In genomic region chr4:119212251-119212963, GRCh38 we compare ENCODE assay signal across 8 cellular contexts. TPM values are rescaled to one million over a fixed set of nuclear protein-coding genes. Genes with fewer than 3 reads are reported as not detected.
DNase-seq lines count a peak whose midpoint lies in the region; ATAC-seq, FAIRE-seq and TF ChIP-seq lines count a peak whose summit lies in the region.

Gene USP53, plus strand, starts transcription at chr4:119212713. Its CDS starts 27,047 bp downstream, at chr4:119239760.

- TF ChIP-seq CTCF in AG09309 (IDR thresholded peaks at IDR 0.05; ENCODE audit: control insufficient read depth, insufficient read depth, low read depth, low read length, missing control alignments), result no peak

- H3K4me3 ChIP-seq in AG09309 (ENCODE audit: control insufficient read depth, low read depth, low read length), result peak within 1 kb of the TSS; percentile 91

- ATAC-seq in GM19043 (IDR thresholded peaks at IDR 0.05; ENCODE audit: low read depth, unreplicated experiment) (peak; percentile 86), HG03378 (IDR thresholded peaks at IDR 0.05; ENCODE audit: unreplicated experiment) (peak; percentile 78)

- peak; percentile 93 for FAIRE-seq in islet of Langerhans (lab: Jason Lieb, UNC)

- peak; percentile 87 for DNase-seq in AG09309 (ENCODE audit: low read depth)
- peak; percentile 87 for DNase-seq in NCI-H510A (lab: John Stamatoyannopoulos, UW)
- DNase-seq in activated CD4-positive, alpha-beta T cell treated with anti-CD3 and anti-CD28 coated beads for 24 hours (ENCODE audit: low read depth in 2 of 2), result peak; percentile 97
- DNase-seq in cerebellum (ENCODE audit: low spot score), result peak; percentile 98
- peak; percentile 97 for DNase-seq in stimulated activated CD4-positive, alpha-beta T cell treated with anti-CD3 and anti-CD28 coated beads, Interleukin-12 subunit alpha, Interleukin-12 subunit beta, amount 100 ng/mL, for 24 hours (ENCODE audit: low read depth in 2 of 2)

RNA-seq across cellular contexts. Expression of gene USP53, which starts in this region (rescaled TPM):
- 13.8 TPM for total RNA-seq in cerebellum

Comparison
In these comparisons a context has a peak if more than half of its experiments do, and no peak if none do; other contexts are left out.
1. Peak in every context shown above with its lines: DNase-seq, ATAC-seq and H3K4me3 ChIP-seq.